Comparison of ENCODE assay signal across 37 cellular contexts in genomic region chr17:64198711-64199110, GRCh38.
"Had no signal": no experiment of that assay in that cellular context is flagged by ENCODE, and none has a peak within 500 bp of the region (broad histone marks: within the 10 kb centered on the region; RNA-seq: fewer than 3 reads in every experiment).

No MANE protein-coding gene starts in this region.

- H3K27ac Mint-ChIP-seq: activated naive CD4-positive, alpha-beta T cell treated with anti-CD3 and anti-CD28 coated beads for 36 hours; activated naive CD4-positive, alpha-beta T cell treated with anti-CD3 and anti-CD28 coated beads, Interleukin-2, amount 50 U/mL, for 24 hours; activated naive CD4-positive, alpha-beta T cell treated with anti-CD3 and anti-CD28 coated beads, Interleukin-2, amount 50 U/mL, for 72 hours; activated naive CD8-positive, alpha-beta T cell; activated naive CD8-positive, alpha-beta T cell treated with anti-CD3 and anti-CD28 coated beads for 36 hours; activated naive CD8-positive, alpha-beta T cell treated with anti-CD3 and anti-CD28 coated beads, Interleukin-2, amount 10 ng/mL, durations not matched to agents 7 days and 5 days; activated naive CD8-positive, alpha-beta T cell treated with anti-CD3 and anti-CD28 coated beads, Interleukin-2, amount 50 U/mL, for 24 hours; activated T-cell treated with anti-CD3 and anti-CD28 coated beads, Interleukin-2, amount 50 U/mL, for 24 hours; activated T-cell treated with anti-CD3 and anti-CD28 coated beads, Interleukin-2, amount 50 U/mL, for 72 hours; activated T-helper 1 cell treated with anti-CD3 and anti-CD28 coated beads, Interleukin-12 subunit alpha, Interleukin-12 subunit beta, Interleukin-2, Interleukin-4 antibody, amounts not matched to agents 30 ng/mL and 10 ng/mL and 1 ng/mL, durations not matched to agents 14 hours and 24 hours and 36 hours; activated T-helper 2 cell treated with anti-CD3 and anti-CD28 coated beads, Interferon-gamma antibody, Interleukin-2, Interleukin-4, amounts not matched to agents 10 μg/mL and 5 μg/mL and 100 μg/mL, durations not matched to agents 14 hours and 24 hours and 36 hours had no signal

- H3K9me3 ChIP-seq: adrenal gland, body of pancreas, breast epithelium had no signal

- H3K27me3 Mint-ChIP-seq: activated naive CD4-positive, alpha-beta T cell treated with anti-CD3 and anti-CD28 coated beads, Interleukin-2, amount 50 U/mL, for 24 hours; activated naive CD8-positive, alpha-beta T cell; activated naive CD8-positive, alpha-beta T cell treated with anti-CD3 and anti-CD28 coated beads for 36 hours; activated naive CD8-positive, alpha-beta T cell treated with anti-CD3 and anti-CD28 coated beads, Interleukin-2, amount 10 ng/mL, durations not matched to agents 7 days and 5 days; activated naive CD8-positive, alpha-beta T cell treated with anti-CD3 and anti-CD28 coated beads, Interleukin-2, amount 50 U/mL, for 24 hours; activated T-cell treated with anti-CD3 and anti-CD28 coated beads, Interleukin-2, amount 50 U/mL, for 24 hours; central memory CD8-positive, alpha-beta T cell had no signal

- DNase-seq: activated effector memory CD4-positive, alpha-beta T cell treated with anti-CD3 and anti-CD28 coated beads, Interleukin-2, amount 50 U/mL, for 16 hours; activated effector memory CD4-positive, alpha-beta T cell treated with Interleukin-2 at 50 U/mL for 16 hours; activated gamma-delta T cell; activated gamma-delta T cell treated with Interleukin-2 at 50 U/mL for 16 hours; activated naive CD4-positive, alpha-beta T cell; activated naive CD4-positive, alpha-beta T cell treated with anti-CD3 and anti-CD28 coated beads for 36 hours; activated naive CD4-positive, alpha-beta T cell treated with anti-CD3 and anti-CD28 coated beads, Interleukin-2, amount 50 U/mL, for 16 hours; activated naive CD4-positive, alpha-beta T cell treated with Interleukin-2 at 50 U/mL for 16 hours; activated naive CD8-positive, alpha-beta T cell treated with anti-CD3 and anti-CD28 coated beads for 36 hours; activated naive CD8-positive, alpha-beta T cell treated with anti-CD3 and anti-CD28 coated beads, Interleukin-2, amount 10 ng/mL, durations not matched to agents 7 days and 5 days; activated naive CD8-positive, alpha-beta T cell treated with anti-CD3 and anti-CD28 coated beads, Interleukin-2, amount 50 U/mL, for 24 hours; activated T-cell treated with anti-CD3 and anti-CD28 coated beads for 4 hours; activated T-cell treated with anti-CD3 and anti-CD28 coated beads, Interleukin-2, amount 50 U/mL, for 1 hour; activated T-cell treated with anti-CD3 and anti-CD28 coated beads, Interleukin-2, amount 50 U/mL, for 24 hours; activated T-cell treated with anti-CD3 and anti-CD28 coated beads, Interleukin-2, amount 50 U/mL, for 4 hours; activated T-cell treated with anti-CD3 and anti-CD28 coated beads, Interleukin-2, amount 50 U/mL, for 48 hours; activated T-cell treated with anti-CD3 and anti-CD28 coated beads, Interleukin-2, amount 50 U/mL, for 72 hours; adrenal gland; amniotic stem cell; amygdala; anterior cingulate cortex; aorta; body of pancreas; brain microvascular endothelial cell; caudate nucleus; central memory CD4-positive, alpha-beta T cell; cerebellar nuclear complex had no signal

- H3K4me3 Mint-ChIP-seq: activated naive CD4-positive, alpha-beta T cell treated with anti-CD3 and anti-CD28 coated beads for 36 hours; activated naive CD4-positive, alpha-beta T cell treated with anti-CD3 and anti-CD28 coated beads, Interleukin-2, amount 50 U/mL, for 24 hours; activated naive CD8-positive, alpha-beta T cell; activated naive CD8-positive, alpha-beta T cell treated with anti-CD3 and anti-CD28 coated beads for 36 hours; activated naive CD8-positive, alpha-beta T cell treated with anti-CD3 and anti-CD28 coated beads, Interleukin-2, amount 10 ng/mL, durations not matched to agents 7 days and 5 days; activated naive CD8-positive, alpha-beta T cell treated with anti-CD3 and anti-CD28 coated beads, Interleukin-2, amount 50 U/mL, for 24 hours; activated T-cell treated with anti-CD3 and anti-CD28 coated beads, Interleukin-2, amount 50 U/mL, for 24 hours; activated T-cell treated with anti-CD3 and anti-CD28 coated beads, Interleukin-2, amount 50 U/mL, for 4 hours; activated T-cell treated with anti-CD3 and anti-CD28 coated beads, Interleukin-2, amount 50 U/mL, for 72 hours; activated T-helper 1 cell treated with anti-CD3 and anti-CD28 coated beads, Interleukin-12 subunit alpha, Interleukin-12 subunit beta, Interleukin-2, Interleukin-4 antibody, amounts not matched to agents 30 ng/mL and 10 ng/mL and 1 ng/mL, durations not matched to agents 14 hours and 24 hours and 36 hours; brain; central memory CD8-positive, alpha-beta T cell had no signal

- H3K27me3 ChIP-seq: adrenal gland, ascending aorta, body of pancreas, brain microvascular endothelial cell, breast epithelium, cardiac muscle cell had no signal

- H3K4me3 ChIP-seq: adrenal gland, ascending aorta, body of pancreas, breast epithelium, cardiac muscle cell had no signal

- H3K36me3 ChIP-seq: adrenal gland, ascending aorta, brain microvascular endothelial cell, breast epithelium, cardiac muscle cell had no signal

- H3K27ac ChIP-seq: adrenal gland, ascending aorta, body of pancreas, brain microvascular endothelial cell, breast epithelium, cardiac muscle cell had no signal

- H3K9me3 Mint-ChIP-seq: activated naive CD4-positive, alpha-beta T cell treated with anti-CD3 and anti-CD28 coated beads, Interleukin-2, amount 50 U/mL, for 24 hours; activated naive CD8-positive, alpha-beta T cell treated with anti-CD3 and anti-CD28 coated beads, Interleukin-2, amount 50 U/mL, for 24 hours; activated T-cell treated with anti-CD3 and anti-CD28 coated beads, Interleukin-2, amount 50 U/mL, for 72 hours; activated T-helper 1 cell treated with anti-CD3 and anti-CD28 coated beads, Interleukin-12 subunit alpha, Interleukin-12 subunit beta, Interleukin-2, Interleukin-4 antibody, amounts not matched to agents 30 ng/mL and 10 ng/mL and 1 ng/mL, durations not matched to agents 14 hours and 24 hours and 36 hours; activated T-helper 2 cell treated with anti-CD3 and anti-CD28 coated beads, Interferon-gamma antibody, Interleukin-2, Interleukin-4, amounts not matched to agents 10 μg/mL and 5 μg/mL and 100 μg/mL, durations not matched to agents 14 hours and 24 hours and 36 hours; central memory CD8-positive, alpha-beta T cell had no signal

- H3K4me1 ChIP-seq: ascending aorta had no signal

- ATAC-seq: activated naive CD4-positive, alpha-beta T cell treated with anti-CD3 and anti-CD28 coated beads, Interleukin-2, amount 50 U/mL, for 72 hours; activated naive CD8-positive, alpha-beta T cell treated with anti-CD3 and anti-CD28 coated beads, Interleukin-2, amount 50 U/mL, for 24 hours; activated T-cell treated with anti-CD3 and anti-CD28 coated beads, Interleukin-2, amount 50 U/mL, for 4 hours; activated T-cell treated with anti-CD3 and anti-CD28 coated beads, Interleukin-2, amount 50 U/mL, for 72 hours; body of pancreas had no signal
